9 cellular contexts compared by ENCODE assay signal in genomic region chr19:35546532-35546931, GRCh38. TPM values are rescaled to one million over a fixed set of nuclear protein-coding genes. Genes with fewer than 3 reads are reported as not detected.
DNase-seq lines count a peak whose midpoint lies in the region; ATAC-seq and TF ChIP-seq lines count a peak whose summit lies in the region.
"Had no signal": no experiment of that assay in that cellular context is flagged by ENCODE, and none has a peak within 500 bp of the region (broad histone marks: within the 10 kb centered on the region; RNA-seq: fewer than 3 reads in every experiment).

No MANE protein-coding gene starts in this region.

- H3K9ac ChIP-seq in PC-3 (ENCODE audit: low read length), result peak overlapping the region; percentile 97

- CTCF ChIA-PET in PC-3 (lab: Charles Lee), result no interaction called here

- H3K4me3 Mint-ChIP-seq in endothelial cell (ENCODE audit: unreplicated experiment), result peak overlapping the region; percentile 93

- no peaks in the 10 kb centered on the region for H3K9me2 ChIP-seq in DOHH2 (replicated peaks; ENCODE audit: control insufficient read depth, low read length)
- H3K9me2 ChIP-seq in PC-3 (replicated peaks; ENCODE audit: low read length), result no peaks in the 10 kb centered on the region

- H3K27me3 Mint-ChIP-seq in endothelial cell (ENCODE audit: unreplicated experiment), result peaks cover 14% of the 10 kb centered on the region

- no peaks in the 10 kb centered on the region for H3K9me3 ChIP-seq in DOHH2 (ENCODE audit: control insufficient read depth, insufficient read depth, low read length)
- no peaks in the 10 kb centered on the region for H3K9me3 ChIP-seq in PC-3 (ENCODE audit: low read length)
- no peaks in the 10 kb centered on the region for H3K9me3 ChIP-seq in psoas muscle

- H3K27me3 ChIP-seq in DOHH2 (ENCODE audit: control insufficient read depth, low read length) (no peaks in the 10 kb centered on the region), PC-3 (ENCODE audit: low read length) (no peaks in the 10 kb centered on the region), psoas muscle (ENCODE audit: insufficient read depth in 3 of 3, low read length in 2 of 3) (no peaks in the 10 kb centered on the region)

- no peak overlapping the region for H2AFZ ChIP-seq in PC-3 (ENCODE audit: low read length)

- H3K9me3 Mint-ChIP-seq in endothelial cell (ENCODE audit: unreplicated experiment), result no peaks in the 10 kb centered on the region

- no peak for TF ChIP-seq CTCF in DOHH2 (IDR thresholded peaks at IDR 0.05; ENCODE audit: low read depth, low read length, poor library complexity, severe bottlenecking)
- no peak for TF ChIP-seq CTCF in PC-3 (conservative IDR thresholded peaks at IDR 0.05; ENCODE audit: low read depth, low read length)
- no peak for TF ChIP-seq CTCF in endothelial cell (IDR thresholded peaks at IDR 0.05; ENCODE audit: unreplicated experiment)
- no peak for TF ChIP-seq CTCF in psoas muscle (IDR thresholded peaks at IDR 0.05)

- peaks cover 40% of the 10 kb centered on the region for H3K79me2 ChIP-seq in DOHH2 (ENCODE audit: control insufficient read depth, low read length)
- H3K79me2 ChIP-seq in PC-3 (ENCODE audit: low read length), result peaks cover 40% of the 10 kb centered on the region

- ATAC-seq in PC-3, result no peak
- ATAC-seq in psoas muscle, result no peak
- ATAC-seq in HG02852 (IDR thresholded peaks at IDR 0.05; ENCODE audit: unreplicated experiment), result no peak
- ATAC-seq in sciatic nerve, result no peak
- no peak for ATAC-seq in GM18858 (IDR thresholded peaks at IDR 0.05; ENCODE audit: unreplicated experiment)

- peak overlapping the region; percentile 91 for H3K4me2 ChIP-seq in DOHH2 (ENCODE audit: low read length)
- peak overlapping the region; percentile 90 for H3K4me2 ChIP-seq in PC-3 (ENCODE audit: low read length)

- no peak overlapping the region for H3K27ac Mint-ChIP-seq in endothelial cell (ENCODE audit: unreplicated experiment)

- H3K4me1 Mint-ChIP-seq in endothelial cell (ENCODE audit: unreplicated experiment), result peaks cover 13% of the 10 kb centered on the region

- DNase-seq in PC-3, result no peak
- DNase-seq in endothelial cell (ENCODE audit: low spot score), result no peak
- DNase-seq in psoas muscle, result no peak
- DNase-seq in effector CD8-positive, alpha-beta T cell (lab: John Stamatoyannopoulos, UW), result no peak
- no peak for DNase-seq in sciatic nerve (ENCODE audit: low spot score)

- no TSS peak for BruUV-seq in PC-3 (replicated peaks; lab: Mats Ljungman, UMichigan)

- 83 to 90% (median 87%) methylated on average over 8 of the region's 8 CpGs for WGBS in psoas muscle, 3 donors

- H3K4me1 ChIP-seq in DOHH2 (ENCODE audit: control insufficient read depth, low read length) (peaks cover 18% of the 10 kb centered on the region), PC-3 (ENCODE audit: insufficient read depth, low read length) (peaks cover 14% of the 10 kb centered on the region; the same call in 1 of the 2 replicates), psoas muscle (peaks cover 27% of the 10 kb centered on the region)

- H3K4me3 ChIP-seq in DOHH2 (ENCODE audit: low read length) (peak overlapping the region; percentile 97), PC-3 (ENCODE audit: low read length) (peak overlapping the region; percentile 88), psoas muscle (peak overlapping the region; percentile 79)

- H4K20me1 ChIP-seq in DOHH2 (ENCODE audit: control insufficient read depth, insufficient read depth, low read depth, low read length) (peaks cover 2% of the 10 kb centered on the region; the same call in 1 of the 2 replicates), PC-3 (ENCODE audit: low read length) (no peaks in the 10 kb centered on the region)

- intact Hi-C loops in PC-3 (cut with micrococcal nuclease), result loop anchor here (5.0 kb wide), 1 partner anchor 171 kb away; the partner anchor contains the start of gene KMT2B
- intact Hi-C loops in psoas muscle (cut with DNase I), result loop anchor here (5.0 to 10.0 kb wide), 3 partner anchors 101 to 388 kb away; partner anchors contain the start of genes COX6B1 (in 1 of the 2), KMT2B (in 1 of the 2) and LRFN3 (in 1 of the 2)
- intact Hi-C loops in sciatic nerve (cut with DNase I), result loop anchor here (5.0 kb wide), 1 partner anchor 171 kb away; the partner anchor contains the start of gene KMT2B

- H3F3A ChIP-seq in DOHH2 (ENCODE audit: control insufficient read depth, insufficient read depth) (no peaks in the 10 kb centered on the region), PC-3 (ENCODE audit: low read length, unreplicated experiment) (no peaks in the 10 kb centered on the region)

- POLR2A ChIA-PET in PC-3 (lab: Charles Lee; ENCODE audit: unreplicated experiment), result no interaction called here

- H3K36me3 Mint-ChIP-seq in endothelial cell (ENCODE audit: low read depth, unreplicated experiment), result peaks cover 7% of the 10 kb centered on the region

- H3K27ac ChIP-seq in DOHH2 (ENCODE audit: low read depth, low read length) (no peak overlapping the region), PC-3 (ENCODE audit: low read length) (no peak overlapping the region), psoas muscle (peak overlapping the region; percentile 90)

- peaks cover 39% of the 10 kb centered on the region for H3K36me3 ChIP-seq in DOHH2 (ENCODE audit: control insufficient read depth, low read length)
- no peaks in the 10 kb centered on the region for H3K36me3 ChIP-seq in PC-3 (ENCODE audit: low read depth, low read length)
- peaks cover 0 to 19% of the 10 kb centered on the region in 2 donors for H3K36me3 ChIP-seq in psoas muscle (ENCODE audit: insufficient read depth in 1 of 2, low read depth in 1 of 2)

RNA-seq across cellular contexts. Expression of gene TMEM147, which starts 1.1 kb away (rescaled TPM):
- total RNA-seq in PC-3 (2014; rRNA removed) (191 and 206 TPM in 2 replicates), endothelial cell (ENCODE audit: unreplicated experiment) (62.0 TPM), psoas muscle (100 to 1,000 TPM in 1 of 4 donors, 10 to 100 TPM in 3; 77.1 to 103 (median 85.5) TPM), sciatic nerve (53.9 TPM)
- 100 to 1,000 TPM; 143 to 245 (median 202) TPM for polyA plus RNA-seq in psoas muscle

RNA-seq across cellular contexts. Expression of gene GAPDHS, which starts 13.3 kb away (rescaled TPM):
- not detected in 2 replicates for total RNA-seq in PC-3 (2014; rRNA removed)
- total RNA-seq in endothelial cell (ENCODE audit: unreplicated experiment), result not detected
- not detected for total RNA-seq in psoas muscle
- polyA plus RNA-seq in psoas muscle, result not detected
- total RNA-seq in sciatic nerve, result not detected

RNA-seq across cellular contexts. Expression of gene ATP4A, which starts 16.9 kb away (rescaled TPM):
- total RNA-seq in PC-3 (2014; rRNA removed) (not detected in 2 replicates), endothelial cell (ENCODE audit: unreplicated experiment) (not detected), psoas muscle (not detected), sciatic nerve (not detected)
- polyA plus RNA-seq in psoas muscle, result not detected
- total RNA-seq: lower leg skin had no signal

RNA-seq across cellular contexts. Expression of gene SBSN, which starts 18.4 kb away (rescaled TPM):
- total RNA-seq in PC-3 (2014; rRNA removed) (0.26 and 2.1 TPM in 2 replicates), endothelial cell (ENCODE audit: unreplicated experiment) (0.18 TPM), psoas muscle (not detected), sciatic nerve (not detected)
- under 1 TPM in 1 of 3 donors, not detected in 2; 0.09 TPM for polyA plus RNA-seq in psoas muscle

RNA-seq across cellular contexts. Expression of gene DMKN, which starts 33.1 kb away (rescaled TPM):
- total RNA-seq in PC-3 (2014; rRNA removed) (128 and 144 TPM in 2 replicates), endothelial cell (ENCODE audit: unreplicated experiment) (56.9 TPM), psoas muscle (under 1 TPM in 3 of 4 donors, not detected in 1; 0.44 to 0.63 (median 0.45) TPM), sciatic nerve (26.5 TPM)
- polyA plus RNA-seq in psoas muscle, result under 1 TPM; 0.21 to 0.77 (median 0.73) TPM
